ENCODE assay signal across 7 cellular contexts in the genomic region with DNA sequence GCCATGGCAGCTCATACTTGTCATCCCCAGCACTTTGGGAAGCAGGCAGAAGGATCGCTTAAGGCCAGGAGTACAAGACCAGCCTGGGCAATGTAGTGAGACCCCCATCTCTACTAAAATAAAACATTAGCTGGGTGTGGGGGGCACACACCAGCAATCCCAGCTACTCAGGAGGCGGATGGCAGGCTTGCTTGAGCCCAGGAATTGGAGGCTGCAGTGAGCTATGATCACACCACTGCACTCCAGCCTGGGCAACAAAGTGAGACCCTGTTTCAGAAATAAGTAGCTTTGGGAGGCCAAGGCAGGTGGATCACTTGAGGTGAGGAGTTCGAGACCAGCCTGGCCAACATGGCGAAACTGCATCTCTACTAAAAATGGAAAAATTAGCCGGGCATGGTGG.
DNase-seq lines count a peak whose midpoint lies in the region; ATAC-seq and TF ChIP-seq lines count a peak whose summit lies in the region.
"Not testable (repeated sequence)": the region's sequence is repeated elsewhere in the genome, so short reads cannot be mapped to it uniquely, and the experiment has no call there.

No MANE protein-coding gene starts in this region.

- not testable (repeated sequence) for H3K4me3 Mint-ChIP-seq in WTC11

- H3K27me3 Mint-ChIP-seq in WTC11 (ENCODE audit: low read depth): not testable (repeated sequence)

- ATAC-seq in WTC11, gastroesophageal sphincter: not testable (repeated sequence)

- not testable (repeated sequence) for TF ChIP-seq POLR2A in gastroesophageal sphincter (IDR thresholded peaks at IDR 0.05)

- not testable (repeated sequence) for H3K27me3 ChIP-seq in ascending aorta; gastroesophageal sphincter; muscle layer of colon (ENCODE audit: control insufficient read depth in 1 of 2, insufficient read depth in 2 of 2, low read length in 2 of 2); rectal smooth muscle tissue (ENCODE audit: control insufficient read depth, insufficient read depth, low read length); stomach smooth muscle (ENCODE audit: control insufficient read depth in 1 of 2, insufficient read depth in 2 of 2, low read length in 2 of 2)

- 60 to 86% methylated on average over 1 to 3 of the region's 5 CpGs for WGBS in gastroesophageal sphincter (ENCODE audit: low coverage in 1 of 2), 2 donors

- TF ChIP-seq EP300 in gastroesophageal sphincter (IDR thresholded peaks at IDR 0.05): not testable (repeated sequence)

- CTCF ChIA-PET in HEK293 (lab: Yijun Ruan, JAX) (interaction anchor here (0.7 kb wide), 1 partner anchor 28 kb away, joined by 3 read pairs; no protein-coding TSS in a partner anchor), WTC11 (lab: Charles Lee) (interaction anchor here (0.9 to 1.1 kb wide), 2 partner anchors 13 to 18 kb away, joined by 3 to 5 read pairs; no protein-coding TSS in a partner anchor)

- H3K36me3 ChIP-seq in HEK293 (ENCODE audit: control insufficient read depth in 2 of 2, insufficient read depth in 1 of 2, low read length in 2 of 2) (peaks cover 0 to 23% of the 10 kb centered on the region in 2 experiments; a peak in 1 of 3 replicates), ascending aorta (peaks cover 97 to 100% of the 10 kb centered on the region in 2 donors), gastroesophageal sphincter (peaks cover 0 to 100% of the 10 kb centered on the region in 2 donors), muscle layer of colon (ENCODE audit: insufficient read depth, low read length) (peaks cover 94% of the 10 kb centered on the region), rectal smooth muscle tissue (ENCODE audit: control insufficient read depth, insufficient read depth, low read length) (peaks cover 45% of the 10 kb centered on the region), stomach smooth muscle (ENCODE audit: control insufficient read depth in 2 of 2, insufficient read depth in 2 of 2, low read length in 2 of 2) (peaks cover 73 to 76% of the 10 kb centered on the region in 2 donors)

- H3K9me3 ChIP-seq in HEK293 (ENCODE audit: control insufficient read depth, insufficient read depth, low read depth, low read length); ascending aorta; gastroesophageal sphincter; muscle layer of colon (ENCODE audit: low read length); stomach smooth muscle (ENCODE audit: control insufficient read depth in 2 of 2, low read length in 2 of 2): not testable (repeated sequence)

- POLR2A ChIA-PET in HEK293 (lab: Yijun Ruan, JAX); WTC11 (lab: Charles Lee): not testable (repeated sequence)

- not testable (repeated sequence) for DNase-seq in WTC11 (ENCODE audit: low spot score); ascending aorta (ENCODE audit: low spot score in 2 of 2)

- H3K27ac Mint-ChIP-seq in WTC11: not testable (repeated sequence)

- peaks cover 16% of the 10 kb centered on the region for H3K36me3 Mint-ChIP-seq in WTC11

- not testable (repeated sequence) for TF ChIP-seq CTCF in HEK293 (tag by site-specific recombination; IDR thresholded peaks at IDR 0.05); WTC11 (IDR thresholded peaks at IDR 0.05); ascending aorta (IDR thresholded peaks at IDR 0.05); gastroesophageal sphincter (IDR thresholded peaks at IDR 0.05)

- H3K27ac ChIP-seq in HEK293 (ENCODE audit: extremely low read depth, low read depth, low read length): not testable (repeated sequence)
- H3K27ac ChIP-seq in ascending aorta: peak overlapping the region; percentile 1 to 21
- H3K27ac ChIP-seq in gastroesophageal sphincter: peak overlapping the region in 3 of 4 donors; percentile 51 to 77 (median 62)
- H3K27ac ChIP-seq in muscle layer of colon (ENCODE audit: low read depth, low read length): peak overlapping the region; percentile 6
- H3K27ac ChIP-seq in rectal smooth muscle tissue (ENCODE audit: low read depth, low read length): peak overlapping the region; percentile 22
- peak overlapping the region; percentile 60 for H3K27ac ChIP-seq in stomach smooth muscle (ENCODE audit: low read length)

- H3K4me1 Mint-ChIP-seq in WTC11: not testable (repeated sequence)

- not testable (repeated sequence) for H3K9me3 Mint-ChIP-seq in WTC11

- H3K9ac ChIP-seq in muscle layer of colon (ENCODE audit: low read length); rectal smooth muscle tissue (ENCODE audit: low read length); stomach smooth muscle (ENCODE audit: low read length in 2 of 2): not testable (repeated sequence)

- H3K4me1 ChIP-seq in HEK293 (ENCODE audit: control insufficient read depth, insufficient read depth, low read length); ascending aorta; rectal smooth muscle tissue (ENCODE audit: control insufficient read depth, insufficient read depth, low read length): not testable (repeated sequence)
- H3K4me1 ChIP-seq in gastroesophageal sphincter (peaks cover 0 to 87% (median 0%) of the 10 kb centered on the region in 3 donors), muscle layer of colon (ENCODE audit: insufficient read depth, low read length) (peaks cover 20% of the 10 kb centered on the region), stomach smooth muscle (ENCODE audit: control insufficient read depth, insufficient read depth, low read length) (peaks cover 34% of the 10 kb centered on the region)

- intact Hi-C loops in ascending aorta (cut with DNase I): not testable (repeated sequence)

- not testable (repeated sequence) for H3K4me3 ChIP-seq in HEK293 (ENCODE audit: low read depth, low read length); ascending aorta; gastroesophageal sphincter; muscle layer of colon (ENCODE audit: low read depth in 1 of 2, low read length in 2 of 2); rectal smooth muscle tissue (ENCODE audit: low read length); stomach smooth muscle (ENCODE audit: low read length in 2 of 2)

TF ChIP-seq in HEK293, 187 proteins besides CTCF, POLR2A, EP300 and RAD21:
- TF ChIP-seq ZNF121 (tag by site-specific recombination; IDR thresholded peaks at IDR 0.05): peak; percentile 66; the same call in 1 of the 2 replicates

TF ChIP-seq in WTC11, 78 proteins besides CTCF, POLR2A, EP300 and RAD21:
- 0 out of 2 replicates have a peak, but pooled peaks have one; percentile 35 for TF ChIP-seq ZNF121 (CRISPR knock-in tag; IDR thresholded peaks at IDR 0.05)
